15 cellular contexts compared by ENCODE assay signal in the genomic region with DNA sequence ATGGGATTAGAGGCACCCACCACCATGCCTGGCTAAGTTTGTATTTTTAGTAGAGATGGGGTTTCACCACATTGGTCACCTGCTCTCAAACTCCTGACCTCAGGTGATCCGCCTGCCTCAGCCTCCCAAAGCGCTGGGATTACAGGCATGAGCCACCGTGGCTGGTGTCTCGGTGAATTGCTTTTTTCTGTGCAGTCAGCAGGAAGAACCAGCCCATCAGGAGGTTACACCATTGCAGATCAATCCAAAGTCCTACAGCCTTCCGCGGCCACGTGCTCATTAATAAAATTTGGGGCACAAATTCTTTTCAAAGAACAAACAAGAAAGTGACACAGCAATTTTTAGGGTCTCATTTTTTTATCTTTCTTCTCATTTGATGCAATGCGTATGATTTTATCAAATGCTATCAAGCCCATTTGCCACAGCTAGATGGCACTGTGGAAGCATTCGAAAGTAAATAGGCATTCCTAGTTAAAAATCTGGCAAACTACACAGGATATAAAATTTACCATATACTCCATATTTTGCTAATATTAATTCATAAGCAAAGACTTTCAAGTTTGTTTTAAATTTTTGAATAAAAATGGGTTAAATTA. TPM values are rescaled to one million over a fixed set of nuclear protein-coding genes. Genes with fewer than 3 reads are reported as not detected.
DNase-seq lines count a peak whose midpoint lies in the region; ATAC-seq, FAIRE-seq and TF ChIP-seq lines count a peak whose summit lies in the region.
"Had no signal": no experiment of that assay in that cellular context is flagged by ENCODE, and none has a peak within 500 bp of the region (broad histone marks: within the 10 kb centered on the region; RNA-seq: fewer than 3 reads in every experiment).

No MANE protein-coding gene starts in this region.

- H3K4me2 ChIP-seq in Loucy (ENCODE audit: low read depth, low read length, poor library complexity, severe bottlenecking) (no peak overlapping the region), HepG2 (ENCODE audit: low read depth, low read length) (0 out of 2 replicates have a peak overlapping the region, but pooled peaks have one; percentile 3)

- H3K9me3 Mint-ChIP-seq in effector memory CD8-positive, alpha-beta T cell = peaks cover 15 to 24% of the 10 kb centered on the region in 2 donors

- H3K9ac ChIP-seq in Loucy (ENCODE audit: low read depth, low read length, poor library complexity, severe bottlenecking) (no peak overlapping the region), HepG2 (ENCODE audit: insufficient read depth, low read depth, low read length) (no peak overlapping the region)

- BruUV-seq in A673 (replicated peaks; lab: Mats Ljungman, UMichigan) (no TSS peak), HepG2 (replicated peaks; lab: Mats Ljungman, UMichigan) (no TSS peak)

- no peaks in the 10 kb centered on the region for H3K79me2 ChIP-seq in Loucy (ENCODE audit: insufficient read depth, low read length)
- no peaks in the 10 kb centered on the region for H3K79me2 ChIP-seq in HepG2 (ENCODE audit: insufficient read depth, low read length)

- ATAC-seq in body of pancreas (no peak), HepG2 (no peak), GM21717 (IDR thresholded peaks at IDR 0.05; ENCODE audit: unreplicated experiment) (no peak)
- no peak for ATAC-seq in effector memory CD8-positive, alpha-beta T cell (replicated peaks)
- ATAC-seq: stimulated activated naive CD8-positive, alpha-beta T cell treated with anti-CD3 and anti-CD28 coated beads, Interleukin-15, Interleukin-2, amounts not matched to agents 100 U/mL and 50 U/mL, for 24 hours had no signal

- H3K36me3 Mint-ChIP-seq in effector memory CD8-positive, alpha-beta T cell (ENCODE audit: insufficient read depth) = no peaks in the 10 kb centered on the region

- H3K27me3 Mint-ChIP-seq in effector memory CD8-positive, alpha-beta T cell = no peaks in the 10 kb centered on the region
- H3K27me3 Mint-ChIP-seq: CD4-positive, alpha-beta memory T cell had no signal

- H3F3A ChIP-seq in Loucy (ENCODE audit: low read depth) = no peaks in the 10 kb centered on the region

- in situ Hi-C loops in HepG2 (cut with HindIII; ENCODE audit: extremely low pct_ligation_motif_present, low pct_unique_long_range_greater_than_20kb) = no loop called here

- no peak overlapping the region for H2AFZ ChIP-seq in Loucy (ENCODE audit: low read length)
- H2AFZ ChIP-seq in HepG2 (ENCODE audit: low read length) = no peak overlapping the region

- peak; percentile 63 for TF ChIP-seq CTCF in A673 (conservative IDR thresholded peaks at IDR 0.05; ENCODE audit: low read depth, low read length)
- TF ChIP-seq CTCF in Loucy (conservative IDR thresholded peaks at IDR 0.05; ENCODE audit: low read length) = peak; percentile 34; the same call in 1 of the 2 replicates
- TF ChIP-seq CTCF in body of pancreas (IDR thresholded peaks at IDR 0.05) = peak in 6 of 7 experiments; percentile 19 to 41 (median 26)
- peak; percentile 57 for TF ChIP-seq CTCF in HepG2 (CRISPR knock-in tag; IDR thresholded peaks at IDR 0.05)
- no peak for TF ChIP-seq CTCF in RWPE1 (conservative IDR thresholded peaks at IDR 0.05; ENCODE audit: low read depth)

- no peak for TF ChIP-seq RAD21 in HepG2 (CRISPR knock-in tag; IDR thresholded peaks at IDR 0.05)

- H3K4me3 ChIP-seq in A673 (ENCODE audit: low read depth, low read length, poor library complexity, severe bottlenecking) (no peak overlapping the region), Loucy (ENCODE audit: low read length, poor library complexity, severe bottlenecking) (no peak overlapping the region), body of pancreas (no peak overlapping the region), HepG2 (replicated peaks in 1 of 3; ENCODE audit: insufficient read depth in 1 of 3, low read depth in 2 of 3, low read length in 3 of 3) (no peak overlapping the region)

- H4K20me1 ChIP-seq in Loucy (ENCODE audit: insufficient read depth, low read length, poor library complexity, severe bottlenecking) = no peaks in the 10 kb centered on the region
- no peaks in the 10 kb centered on the region for H4K20me1 ChIP-seq in HepG2 (ENCODE audit: insufficient read depth, low read length)

- H3K27me3 ChIP-seq in A673 (replicated peaks; ENCODE audit: insufficient read depth, low read depth, low read length, poor library complexity) (no peaks in the 10 kb centered on the region), Loucy (ENCODE audit: insufficient read depth, low read length, poor library complexity, severe bottlenecking) (no peaks in the 10 kb centered on the region), body of pancreas (no peaks in the 10 kb centered on the region), HepG2 (ENCODE audit: control insufficient read depth in 1 of 2, insufficient read depth in 2 of 2, low read length in 2 of 2) (no peaks in the 10 kb centered on the region)

- intact Hi-C loops in A673 (cut with micrococcal nuclease; ENCODE audit: unreplicated experiment) (loop anchor here (5.0 kb wide), 1 partner anchor 371 kb away; no protein-coding TSS in a partner anchor), body of pancreas (cut with DNase I) (no loop called here), HepG2 (cut with micrococcal nuclease; ENCODE audit: unreplicated experiment) (no loop called here)

- POLR2A ChIA-PET in A673 (lab: Charles Lee; ENCODE audit: low non-redundant PET) = no interaction called here
- POLR2A ChIA-PET in HepG2 (lab: Yijun Ruan, JAX) = no interaction called here
- POLR2A ChIA-PET in RWPE1 (lab: Yijun Ruan, JAX; ENCODE audit: low non-redundant PET) = no interaction called here

- no peak overlapping the region for H3K4me3 Mint-ChIP-seq in effector memory CD8-positive, alpha-beta T cell
- H3K4me3 Mint-ChIP-seq: activated T-helper 1 cell treated with anti-CD3 and anti-CD28 coated beads, Interleukin-12 subunit alpha, Interleukin-12 subunit beta, Interleukin-2, Interleukin-4 antibody, amounts not matched to agents 30 ng/mL and 10 ng/mL and 1 ng/mL, durations not matched to agents 14 hours and 24 hours and 36 hours; CD4-positive, alpha-beta memory T cell had no signal

- no peak for FAIRE-seq in HepG2 (lab: Jason Lieb, UNC)
- FAIRE-seq: GM12891 had no signal

- H3K36me3 ChIP-seq in A673 (ENCODE audit: insufficient read depth, low read length, poor library complexity, severe bottlenecking) (no peaks in the 10 kb centered on the region), Loucy (ENCODE audit: insufficient read depth, low read length) (no peaks in the 10 kb centered on the region), body of pancreas (replicated peaks in 1 of 2; ENCODE audit: insufficient read depth in 1 of 2, low read depth in 2 of 2) (no peaks in the 10 kb centered on the region), HepG2 (replicated peaks in 1 of 2; ENCODE audit: control insufficient read depth in 1 of 2, insufficient read depth in 2 of 2, low read length in 2 of 2) (no peaks in the 10 kb centered on the region)

- TF ChIP-seq EP300 in HepG2 (IDR thresholded peaks at IDR 0.05; ENCODE audit: low read depth in 2 of 2, low read length in 2 of 2) (no peak), HepG2 (CRISPR knock-in tag; IDR thresholded peaks at IDR 0.05; ENCODE audit: borderline replicate concordance) (no peak)

- H3K9me2 ChIP-seq in Loucy (replicated peaks; ENCODE audit: low read depth, low read length) = no peaks in the 10 kb centered on the region

- H3K9me3 ChIP-seq in A673 (ENCODE audit: low read depth, low read length, poor library complexity, severe bottlenecking) (no peaks in the 10 kb centered on the region), Loucy (ENCODE audit: insufficient read depth, low read depth, low read length) (no peaks in the 10 kb centered on the region; the same call in 1 of the 2 replicates), body of pancreas (peaks cover 0 to 4% (median 0%) of the 10 kb centered on the region in 3 donors), HepG2 (ENCODE audit: low read length) (no peaks in the 10 kb centered on the region)

- 12 to 14% methylated on average over 7 to 9 of the region's 9 CpGs for WGBS in body of pancreas, 2 donors
- WGBS in HepG2 (ENCODE audit: low lambda C conversion rate) = 13% methylated on average over 5 of the region's 9 CpGs

- H3K27ac ChIP-seq in A673 (ENCODE audit: low read depth, low read length, poor library complexity, severe bottlenecking) = no peak overlapping the region
- H3K27ac ChIP-seq in body of pancreas = no peak overlapping the region
- no peak overlapping the region for H3K27ac ChIP-seq in HepG2 (ENCODE audit: extremely low read length, insufficient read depth, low read length)
- H3K27ac ChIP-seq in RWPE1 = no peak overlapping the region

- CTCF ChIA-PET in A673 (lab: Charles Lee) = interaction anchor here (0.7 kb wide), 1 partner anchor 379 kb away, joined by 4 read pairs; no protein-coding TSS in a partner anchor
- CTCF ChIA-PET in HepG2 (lab: Yijun Ruan, JAX; ENCODE audit: low intra/inter-chr PET ratio, low total read pairs) = interaction anchor here (1.3 kb wide), 1 partner anchor 373 kb away, joined by 8 read pairs; no protein-coding TSS in a partner anchor
- CTCF ChIA-PET in RWPE1 (lab: Yijun Ruan, JAX) = no interaction called here

- TF ChIP-seq POLR2A in body of pancreas (IDR thresholded peaks at IDR 0.05) (no peak), HepG2 (IDR thresholded peaks at IDR 0.05; ENCODE audit: insufficient read depth in 1 of 2, low read depth in 2 of 2, low read length in 2 of 2) (no peak)

- no peaks in the 10 kb centered on the region for H3K4me1 ChIP-seq in A673 (ENCODE audit: insufficient read depth, low read length, poor library complexity, severe bottlenecking)
- no peaks in the 10 kb centered on the region for H3K4me1 ChIP-seq in Loucy (ENCODE audit: insufficient read depth, low read length, poor library complexity, severe bottlenecking)
- no peaks in the 10 kb centered on the region for H3K4me1 ChIP-seq in body of pancreas
- H3K4me1 ChIP-seq in HepG2 (ENCODE audit: insufficient read depth, low read length) = no peaks in the 10 kb centered on the region

- DNase-seq in A673 (ENCODE audit: low spot score) (peak; percentile 41), body of pancreas (peak in 1 of 4 donors; percentile 9), HepG2 (ENCODE audit: low spot score) (no peak), RWPE1 (ENCODE audit: low spot score) (no peak)
- no peak for DNase-seq in effector memory CD8-positive, alpha-beta T cell
- no peak for DNase-seq in activated CD4-positive, CD25-positive, alpha-beta regulatory T cell treated with anti-CD3 and anti-CD28 coated beads, Interleukin-2, amount 50 U/mL, for 72 hours
- DNase-seq: CD4-positive, alpha-beta memory T cell; cerebellar nuclear complex; NCI-H82; stimulated activated naive CD8-positive, alpha-beta T cell treated with anti-CD3 and anti-CD28 coated beads, Interleukin-15, Interleukin-2, amounts not matched to agents 100 U/mL and 50 U/mL, for 24 hours had no signal

- H3K4me1 Mint-ChIP-seq in effector memory CD8-positive, alpha-beta T cell (ENCODE audit: low read depth in 2 of 2) = no peaks in the 10 kb centered on the region
- H3K4me1 Mint-ChIP-seq: CD4-positive, alpha-beta memory T cell had no signal

- H3K27ac Mint-ChIP-seq in effector memory CD8-positive, alpha-beta T cell = no peak overlapping the region
- H3K27ac Mint-ChIP-seq: activated T-helper 1 cell treated with anti-CD3 and anti-CD28 coated beads, Interleukin-12 subunit alpha, Interleukin-12 subunit beta, Interleukin-2, Interleukin-4 antibody, amounts not matched to agents 30 ng/mL and 10 ng/mL and 1 ng/mL, durations not matched to agents 14 hours and 24 hours and 36 hours had no signal

RNA-seq across cellular contexts. Expression of gene ZNF835, which starts 54.4 kb away (rescaled TPM):
- 3.2 and 4.6 TPM in 2 replicates for total RNA-seq in A673 (2021)
- 1 to 10 TPM; 4.0 to 4.2 TPM for total RNA-seq in body of pancreas
- total RNA-seq in HepG2 (2016; rRNA removed; fragmentation: Illumina TruSeq; extraction: Trizol) = not detected in 2 replicates
- not detected in 2 replicates for total RNA-seq in HepG2 (2016; cell fraction: cytosol; rRNA removed; fragmentation: Illumina TruSeq; extraction: Trizol; ENCODE audit: low read depth)
- not detected in 2 replicates for total RNA-seq in HepG2 (2016; cell fraction: insoluble cytoplasmic fraction; rRNA removed; fragmentation: Illumina TruSeq; extraction: Trizol)
- not detected in 2 replicates for total RNA-seq in HepG2 (2016; cell fraction: membrane; rRNA removed; fragmentation: Illumina TruSeq; extraction: Trizol)
- not detected in 2 replicates for total RNA-seq in HepG2 (2016; cell fraction: nucleus; rRNA removed; fragmentation: Illumina TruSeq; extraction: Trizol)
- not detected in 2 replicates for polyA plus RNA-seq in HepG2 (2011; rRNA removed)
- polyA plus RNA-seq in HepG2 (2011; cell fraction: cytosol; rRNA removed) = not detected in 2 replicates
- polyA plus RNA-seq in HepG2 (2011; cell fraction: nucleus; rRNA removed) = not detected in 2 replicates
- polyA plus RNA-seq in HepG2 (2012) = not detected in 2 replicates
- not detected in 2 replicates for polyA plus RNA-seq in HepG2 (2016; cell fraction: cytosol; fragmentation: Illumina TruSeq; extraction: Trizol; ENCODE audit: low read depth)
- not detected in 2 replicates for polyA plus RNA-seq in HepG2 (2016; cell fraction: insoluble cytoplasmic fraction; fragmentation: Illumina TruSeq; extraction: Trizol; ENCODE audit: low read depth)
- polyA plus RNA-seq in HepG2 (2016; cell fraction: membrane; fragmentation: Illumina TruSeq; extraction: Trizol; ENCODE audit: low read depth) = not detected in 2 replicates
- not detected in 2 replicates for polyA plus RNA-seq in HepG2 (2016; cell fraction: nucleus; fragmentation: Illumina TruSeq; extraction: Trizol; ENCODE audit: insufficient read depth, low read depth)
- polyA minus RNA-seq in HepG2 (2011; rRNA and poly(A)+ RNA removed; ENCODE audit: low replicate concordance) = not detected in 2 replicates
- polyA minus RNA-seq in HepG2 (2011; cell fraction: cytosol; rRNA and poly(A)+ RNA removed) = not detected in 2 replicates
- polyA minus RNA-seq in HepG2 (2011; cell fraction: nucleus; rRNA and poly(A)+ RNA removed) = not detected in 2 replicates
- total RNA-seq: activated T-helper 1 cell treated with anti-CD3 and anti-CD28 coated beads, Interleukin-12 subunit alpha, Interleukin-12 subunit beta, Interleukin-2, Interleukin-4 antibody, amounts not matched to agents 30 ng/mL and 10 ng/mL and 1 ng/mL, durations not matched to agents 14 hours and 24 hours and 36 hours; myocyte had no signal
